Comparison of ENCODE assay signal across 8 cellular contexts in the genomic region with DNA sequence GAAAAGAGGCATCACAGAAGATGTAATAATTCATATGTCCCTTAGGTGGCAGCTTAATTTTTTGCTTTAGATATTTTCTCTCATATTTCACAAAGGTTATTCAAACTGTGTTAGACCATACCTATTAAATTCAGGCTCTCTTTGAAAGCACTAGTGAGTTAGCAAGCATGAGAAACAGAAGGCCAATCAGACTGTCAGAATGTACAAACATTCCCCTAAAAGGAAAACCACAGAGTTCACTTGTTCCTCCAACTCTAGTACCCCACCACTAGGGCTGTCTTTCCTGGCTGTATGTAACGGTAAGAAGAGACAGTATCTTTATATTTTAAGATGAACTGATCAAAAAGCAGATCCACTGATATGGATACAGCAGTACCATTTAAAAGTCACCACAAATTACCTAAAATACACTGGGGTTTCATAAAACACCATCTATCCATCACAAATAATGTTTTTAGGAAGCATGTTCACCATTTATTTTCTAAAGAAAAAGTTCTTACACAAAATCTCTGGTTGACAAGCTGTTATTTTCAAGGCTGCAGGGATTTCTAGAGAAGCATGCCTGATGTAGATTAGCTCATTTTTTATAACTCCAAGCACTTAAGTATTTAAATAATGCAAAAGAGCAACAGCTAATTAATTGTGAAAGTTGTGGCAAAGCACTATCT. TPM values are rescaled to one million over a fixed set of nuclear protein-coding genes. Genes with fewer than 3 reads are reported as not detected.
DNase-seq lines count a peak whose midpoint lies in the region; ATAC-seq, FAIRE-seq and TF ChIP-seq lines count a peak whose summit lies in the region.

No MANE protein-coding gene starts in this region.

- CTCF ChIA-PET in naive thymus-derived CD4-positive, alpha-beta T cell (lab: Charles Lee): interaction anchor here (0.6 to 1.9 kb wide), 10 partner anchors 13 to 1990 kb away, joined by 3 to 10 read pairs (median 4); no protein-coding TSS in a partner anchor

- POLR2A ChIA-PET in naive thymus-derived CD4-positive, alpha-beta T cell (lab: Charles Lee): interaction anchor here (0.7 to 3.0 kb wide), 4 partner anchors 13 to 1632 kb away, joined by 3 to 10 read pairs (median 3); a partner anchor contains a TSS

- peak; percentile 55 for ATAC-seq in naive thymus-derived CD4-positive, alpha-beta T cell

- DNase-seq in stimulated activated naive CD4-positive, alpha-beta T cell (lab: John Stamatoyannopoulos, UW): peak in 5 of 6 experiments; percentile 7 to 69 (median 61)
- DNase-seq in stimulated activated naive CD4-positive, alpha-beta T cell treated with Interleukin-2 at 50 U/mL for 16 hours (lab: John Stamatoyannopoulos, UW): no peak
- peak; percentile 84 for DNase-seq in GM23248
- DNase-seq in SW480 (ENCODE audit: low spot score): peak; percentile 68
- peak in 7 of 9 donors; percentile 52 to 71 (median 68) for DNase-seq in naive thymus-derived CD4-positive, alpha-beta T cell
- no peak for DNase-seq in OCI-M2 (lab: John Stamatoyannopoulos, UW; ENCODE audit: unreplicated experiment)

- peak overlapping the region; percentile 96 for H3K4me3 ChIP-seq in GM23248
- peak overlapping the region; percentile 94 for H3K4me3 ChIP-seq in naive thymus-derived CD4-positive, alpha-beta T cell (ENCODE audit: low read length)

- H2AFZ ChIP-seq in GM23248: no peak overlapping the region

- peaks cover 10 to 29% (median 13%) of the 10 kb centered on the region in 5 donors for H3K36me3 Mint-ChIP-seq in naive thymus-derived CD4-positive, alpha-beta T cell

- peak overlapping the region; percentile 79 for H3K27ac ChIP-seq in GM23248
- peak overlapping the region; percentile 80 for H3K27ac ChIP-seq in naive thymus-derived CD4-positive, alpha-beta T cell (ENCODE audit: low read depth, low read length)

- no peaks in the 10 kb centered on the region for H3K9me3 ChIP-seq in GM23248 (ENCODE audit: low read depth)
- H3K9me3 ChIP-seq in naive thymus-derived CD4-positive, alpha-beta T cell (ENCODE audit: control insufficient read depth in 2 of 3, low read length in 3 of 3): no peaks in the 10 kb centered on the region

- H3K4me3 Mint-ChIP-seq in naive thymus-derived CD4-positive, alpha-beta T cell: peak overlapping the region; percentile 89 to 100 (median 100)

- 0% methylated on average over 1 of the region's 1 CpG for WGBS in GM23248 (ENCODE audit: low coverage in 1 of 2, low lambda C conversion rate in 2 of 2, missing lambda C conversion rate in 2 of 2), 2 experiments

- intact Hi-C loops in naive thymus-derived CD4-positive, alpha-beta T cell (cut with micrococcal nuclease): loop anchor here (1.0 to 10.0 kb wide), 14 partner anchors 11 to 1931 kb away; a partner anchor contains a TSS

- no peaks in the 10 kb centered on the region for H3K9me2 ChIP-seq in GM23248 (ENCODE audit: insufficient read depth)

- H3K4me1 Mint-ChIP-seq in naive thymus-derived CD4-positive, alpha-beta T cell: peaks cover 28 to 62% (median 57%) of the 10 kb centered on the region in 7 donors

- peaks cover 58% of the 10 kb centered on the region for H3F3A ChIP-seq in GM23248 (ENCODE audit: insufficient read depth)

- H3K36me3 ChIP-seq in GM23248 (ENCODE audit: low read depth): peaks cover 22% of the 10 kb centered on the region
- H3K36me3 ChIP-seq in naive thymus-derived CD4-positive, alpha-beta T cell (ENCODE audit: control insufficient read depth in 2 of 3, insufficient read depth in 3 of 3, low read length in 3 of 3): peaks cover 11 to 16% (median 13%) of the 10 kb centered on the region in 3 experiments

- H3K27me3 ChIP-seq in GM23248 (replicated peaks; ENCODE audit: insufficient read depth): no peaks in the 10 kb centered on the region
- no peaks in the 10 kb centered on the region for H3K27me3 ChIP-seq in naive thymus-derived CD4-positive, alpha-beta T cell (ENCODE audit: control insufficient read depth in 2 of 2, insufficient read depth in 2 of 2, low read length in 2 of 2)

- peaks cover 92% of the 10 kb centered on the region for H3K79me2 ChIP-seq in GM23248 (ENCODE audit: insufficient read depth)

- peak; percentile 73 for TF ChIP-seq CTCF in LNCAP (IDR thresholded peaks at IDR 0.05)

- H3K4me2 ChIP-seq in GM23248 (ENCODE audit: unreplicated experiment): peak overlapping the region; percentile 99

- peaks cover 0 to 3% (median 0%) of the 10 kb centered on the region in 11 donors for H3K9me3 Mint-ChIP-seq in naive thymus-derived CD4-positive, alpha-beta T cell

- peaks cover 46% of the 10 kb centered on the region for H3K4me1 ChIP-seq in GM23248 (ENCODE audit: insufficient read depth)
- H3K4me1 ChIP-seq in naive thymus-derived CD4-positive, alpha-beta T cell (ENCODE audit: control insufficient read depth in 2 of 2, insufficient read depth in 2 of 2, low read length in 2 of 2): peaks cover 19 to 32% of the 10 kb centered on the region in 2 donors

- peak; percentile 80 for FAIRE-seq in endometrium (lab: Jason Lieb, UNC)

- peaks cover 0 to 20% (median 0%) of the 10 kb centered on the region in 5 donors for H3K27me3 Mint-ChIP-seq in naive thymus-derived CD4-positive, alpha-beta T cell

- H4K20me1 ChIP-seq in GM23248 (ENCODE audit: insufficient read depth): peaks cover 6% of the 10 kb centered on the region; the same call in 1 of the 2 replicates

- in situ Hi-C loops in GM23248 (cut with MboI): no loop called here

- peak overlapping the region; percentile 37 to 99 (median 90) for H3K27ac Mint-ChIP-seq in naive thymus-derived CD4-positive, alpha-beta T cell

- H3K9ac ChIP-seq in GM23248: peak overlapping the region; percentile 93

RNA-seq across cellular contexts. Expression of a gene that starts 1.8 kb away (rescaled TPM):
- 388 and 428 TPM in 2 replicates for total RNA-seq in GM23248 (2014; rRNA removed; shearing (Covaris generic))
- polyA plus RNA-seq in GM23248 (2016; fragmentation: Nextera tagmentation; extraction: Ambion mirVana): 666 and 676 TPM in 2 replicates
- 100 to 1,000 TPM in 3 of 5 experiments, 10 to 100 TPM in 2; 49.9 to 252 (median 105) TPM for total RNA-seq in naive thymus-derived CD4-positive, alpha-beta T cell
- 100 to 1,000 TPM; 225 to 525 TPM for polyA plus RNA-seq in naive thymus-derived CD4-positive, alpha-beta T cell

RNA-seq across cellular contexts. Expression of a gene that starts 19.3 kb away (rescaled TPM):
- not detected in 2 replicates for total RNA-seq in GM23248 (2014; rRNA removed; shearing (Covaris generic))
- polyA plus RNA-seq in GM23248 (2016; fragmentation: Nextera tagmentation; extraction: Ambion mirVana): not detected in 2 replicates
- not detected for total RNA-seq in naive thymus-derived CD4-positive, alpha-beta T cell
- under 1 TPM in 1 of 2 donors, not detected in 1; 0.19 TPM for polyA plus RNA-seq in naive thymus-derived CD4-positive, alpha-beta T cell

RNA-seq across cellular contexts. Expression of a gene that starts 43.6 kb away (rescaled TPM):
- not detected in 2 replicates for total RNA-seq in GM23248 (2014; rRNA removed; shearing (Covaris generic))
- polyA plus RNA-seq in GM23248 (2016; fragmentation: Nextera tagmentation; extraction: Ambion mirVana): 0.28 and 0.41 TPM in 2 replicates
- total RNA-seq in naive thymus-derived CD4-positive, alpha-beta T cell: 100 to 1,000 TPM in 1 of 5 experiments, 10 to 100 TPM in 2, 1 to 10 TPM in 2; 2.2 to 145 (median 15.2) TPM
- 1 to 10 TPM in 1 of 2 donors, under 1 TPM in 1; 0.43 to 3.8 TPM for polyA plus RNA-seq in naive thymus-derived CD4-positive, alpha-beta T cell

Comparison
In these comparisons a context has a peak if more than half of its experiments do, and no peak if none do; other contexts are left out.
1. DNase-seq: peak in stimulated activated naive CD4-positive, alpha-beta T cell (5 of 6), GM23248 (single experiment), SW480 (single experiment) and naive thymus-derived CD4-positive, alpha-beta T cell (7 of 9); none in stimulated activated naive CD4-positive, alpha-beta T cell treated with Interleukin-2 at 50 U/mL for 16 hours (single experiment) and OCI-M2 (single experiment).